In genomic region chr13:23687614-23688013, GRCh38 we compare ENCODE assay signal across 1 cellular context.
TF ChIP-seq lines count a peak whose summit lies in the region.

No MANE protein-coding gene starts in this region.

TF ChIP-seq in SK-N-SH treated with all-trans-retinoic acid at 6 μM for 48 hours, 23 proteins besides CTCF, POLR2A, EP300 and RAD21 (continued from another document):
- TF ChIP-seq TSHZ2 (CRISPR knock-in tag; IDR thresholded peaks at IDR 0.05) (no peak), ZNF565 (CRISPR knock-in tag; conservative IDR thresholded peaks at IDR 0.05; ENCODE audit: low read depth) (no peak), ESRRG (CRISPR knock-in tag; IDR thresholded peaks at IDR 0.05) (no peak), ZC3H10 (CRISPR knock-in tag; IDR thresholded peaks at IDR 0.05) (no peak)
TF ChIP-seq in SK-N-SH treated with all-trans-retinoic acid at 6 μM for 48 hours: peak in this region for 0.
